ENCODE assay signal across 20 cellular contexts in genomic region chr1:16969057-16969609, GRCh38. TPM values are rescaled to one million over a fixed set of nuclear protein-coding genes. Genes with fewer than 3 reads are reported as not detected.
DNase-seq lines count a peak whose midpoint lies in the region; ATAC-seq and TF ChIP-seq lines count a peak whose summit lies in the region.
"Had no signal": no experiment of that assay in that cellular context is flagged by ENCODE, and none has a peak within 500 bp of the region (broad histone marks: within the 10 kb centered on the region; RNA-seq: fewer than 3 reads in every experiment).

No MANE protein-coding gene starts in this region.

- POLR2A ChIA-PET in RWPE1 (lab: Yijun Ruan, JAX; ENCODE audit: low non-redundant PET), result no interaction called here

- TF ChIP-seq CTCF in RWPE1 (conservative IDR thresholded peaks at IDR 0.05; ENCODE audit: low read depth) (no peak), brain (conservative IDR thresholded peaks at IDR 0.05) (no peak), mesothelial cell of epicardium (IDR thresholded peaks at IDR 0.05; ENCODE audit: unreplicated experiment) (no peak)

- peaks cover 28% of the 10 kb centered on the region for H3K4me1 Mint-ChIP-seq in brain
- peaks cover 25% of the 10 kb centered on the region for H3K4me1 Mint-ChIP-seq in mesothelial cell of epicardium
- peaks cover 7% of the 10 kb centered on the region for H3K4me1 Mint-ChIP-seq in stimulated activated memory B cell treated with anti-CD40 and anti-IgM and Interleukin-4, amounts not matched to agents 10 μg/mL and 1 μg/mL and 100 μg/mL, for 72 hours
- H3K4me1 Mint-ChIP-seq: CD4-positive, alpha-beta memory T cell had no signal

- H3K4me3 Mint-ChIP-seq in brain (no peak overlapping the region), mesothelial cell of epicardium (no peak overlapping the region)
- H3K4me3 Mint-ChIP-seq in stimulated activated memory B cell treated with anti-CD40 and anti-IgM and Interleukin-4, amounts not matched to agents 10 μg/mL and 1 μg/mL and 100 μg/mL, for 72 hours, result no peak overlapping the region
- H3K4me3 Mint-ChIP-seq: CD4-positive, alpha-beta memory T cell had no signal

- DNase-seq in RWPE1 (ENCODE audit: low spot score) (no peak), mesothelial cell of epicardium (ENCODE audit: low spot score in 2 of 2, unreplicated experiment in 2 of 2) (no peak), KBM-7 (no peak)
- DNase-seq in stimulated activated CD8-positive, alpha-beta memory T cell treated with anti-CD3 and anti-CD28 coated beads, Interleukin-4, amount 100 ng/mL, for 48 hours, result no peak
- DNase-seq: C1 segment of cervical spinal cord; CD4-positive, alpha-beta memory T cell; COR-L47; DMS53; GOT3; KG1; MG63; NCI-H2029; NCI-H526 treated with DMSO at 0.1 percent for 48 hours; SHP77 treated with DMSO at 0.1 percent for 48 hours had no signal

- no peaks in the 10 kb centered on the region for H3K9me3 Mint-ChIP-seq in brain
- H3K9me3 Mint-ChIP-seq in mesothelial cell of epicardium, result no peaks in the 10 kb centered on the region
- H3K9me3 Mint-ChIP-seq in stimulated activated memory B cell treated with anti-CD40 and anti-IgM and Interleukin-4, amounts not matched to agents 10 μg/mL and 1 μg/mL and 100 μg/mL, for 72 hours, result no peaks in the 10 kb centered on the region
- H3K9me3 Mint-ChIP-seq: CD4-positive, alpha-beta memory T cell had no signal

- in situ Hi-C loops in KBM-7 (cut with MboI; ENCODE audit: low pct_unique_long_range_greater_than_20kb, low sequenced_read_pairs), result no loop called here

- H3K36me3 Mint-ChIP-seq in brain (peaks cover 23% of the 10 kb centered on the region), mesothelial cell of epicardium (peaks cover 15% of the 10 kb centered on the region)
- H3K36me3 Mint-ChIP-seq in stimulated activated memory B cell treated with anti-CD40 and anti-IgM and Interleukin-4, amounts not matched to agents 10 μg/mL and 1 μg/mL and 100 μg/mL, for 72 hours, result peaks cover 32% of the 10 kb centered on the region

- H3K27me3 Mint-ChIP-seq in brain (no peaks in the 10 kb centered on the region), mesothelial cell of epicardium (ENCODE audit: low read depth) (no peaks in the 10 kb centered on the region)
- H3K27me3 Mint-ChIP-seq in stimulated activated memory B cell treated with anti-CD40 and anti-IgM and Interleukin-4, amounts not matched to agents 10 μg/mL and 1 μg/mL and 100 μg/mL, for 72 hours, result no peaks in the 10 kb centered on the region
- H3K27me3 Mint-ChIP-seq: CD4-positive, alpha-beta memory T cell had no signal

- 0 out of 2 replicates have a peak overlapping the region, but pooled peaks have one; percentile 24 for H3K27ac ChIP-seq in RWPE1

- H3K27ac Mint-ChIP-seq in brain (peak overlapping the region in 4 of 5 experiments; percentile 26 to 79 (median 70)), mesothelial cell of epicardium (peak overlapping the region; percentile 69)
- H3K27ac Mint-ChIP-seq in stimulated activated memory B cell treated with anti-CD40 and anti-IgM and Interleukin-4, amounts not matched to agents 10 μg/mL and 1 μg/mL and 100 μg/mL, for 72 hours, result peak overlapping the region; percentile 32

- ATAC-seq in stimulated activated memory B cell treated with anti-CD40 and anti-IgM and Interleukin-4, amounts not matched to agents 10 μg/mL and 1 μg/mL and 100 μg/mL, for 72 hours, result no peak
- ATAC-seq in HG03095 (IDR thresholded peaks at IDR 0.05; ENCODE audit: unreplicated experiment), result no peak
- ATAC-seq: HCT116, Panc1 had no signal

- CTCF ChIA-PET in RWPE1 (lab: Yijun Ruan, JAX), result no interaction called here

RNA-seq across cellular contexts. Expression of gene MFAP2, which starts 11.3 kb away (rescaled TPM):
- polyA plus RNA-seq in brain (ENCODE audit: insufficient read depth, low read depth, low replicate concordance), result 162 TPM
- 445 to 466 TPM (median 459 TPM) in 3 replicates for total RNA-seq in mesothelial cell of epicardium
- total RNA-seq: CD4-positive, alpha-beta memory T cell; OCI-LY7 had no signal
- polyA plus RNA-seq: CD4-positive, alpha-beta memory T cell had no signal

RNA-seq across cellular contexts. Expression of gene ATP13A2, which starts 42.6 kb away (rescaled TPM):
- 132 TPM for polyA plus RNA-seq in brain (ENCODE audit: insufficient read depth, low read depth, low replicate concordance)
- total RNA-seq in mesothelial cell of epicardium, result 54.2 to 57.8 TPM (median 56.9 TPM) in 3 replicates

RNA-seq across cellular contexts. Expression of gene CROCC, which starts 47.4 kb away (rescaled TPM):
- polyA plus RNA-seq in brain (ENCODE audit: insufficient read depth, low read depth, low replicate concordance), result 29.1 TPM
- 81.3 to 86.4 TPM (median 86.1 TPM) in 3 replicates for total RNA-seq in mesothelial cell of epicardium
